ENCODE assay signal across 1 cellular context in the genomic region with DNA sequence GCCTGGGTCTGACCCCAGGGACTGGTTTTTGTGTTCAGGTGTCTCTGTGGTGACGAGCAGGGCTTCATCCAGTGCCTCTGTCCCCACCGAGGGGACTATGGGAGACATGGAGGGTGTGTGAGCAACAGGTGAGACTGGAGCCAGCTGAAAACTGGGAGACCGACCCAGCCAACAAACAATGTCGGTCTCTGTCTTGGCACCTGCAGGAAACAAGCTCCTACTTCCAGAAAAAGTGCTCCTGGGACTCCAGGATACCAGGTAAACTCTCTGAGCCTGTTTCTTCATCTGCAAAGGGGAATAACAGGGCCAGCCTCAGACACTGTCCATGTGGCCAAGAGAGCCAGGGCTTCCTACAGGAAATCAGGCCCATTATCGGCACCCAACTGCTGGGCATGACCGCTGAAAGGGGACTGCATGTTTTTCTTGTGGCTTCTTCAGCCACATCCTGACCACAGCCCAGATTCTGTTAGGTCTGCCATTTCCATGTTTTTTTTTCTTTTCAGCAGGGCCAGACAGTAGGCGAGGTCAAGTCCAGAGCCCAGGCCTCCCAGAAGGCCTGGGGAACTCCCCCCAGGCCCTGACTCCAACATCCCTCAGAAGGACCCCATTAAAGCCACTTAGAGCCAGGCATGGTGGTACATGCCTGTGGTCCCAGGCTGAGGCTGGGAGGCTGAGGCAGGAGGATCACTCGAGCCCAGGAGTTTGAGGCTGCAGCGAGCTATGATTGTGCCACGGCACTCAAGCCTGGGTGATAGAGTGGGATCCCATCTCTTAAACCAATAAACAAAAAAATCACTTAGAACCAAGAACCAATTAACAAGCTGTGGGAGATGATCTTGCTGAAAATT.
A peak's percentile ranks its signal among the peaks of the same experiment; 100 is the strongest.
TF ChIP-seq lines count a peak whose summit lies in the region.

No MANE protein-coding gene starts in this region.

TF ChIP-seq in GM12878, 131 proteins besides CTCF, POLR2A, EP300 and RAD21:
- TF ChIP-seq EGR1 (IDR thresholded peaks at IDR 0.05; ENCODE audit: borderline replicate concordance in 1 of 2, low read depth in 2 of 2, low read length in 2 of 2) = no peak
- TF ChIP-seq POLR2AphosphoS5 (IDR thresholded peaks at IDR 0.05; ENCODE audit: low read length) = peak; percentile 7; the same call in 1 of the 2 replicates
- peak; percentile 45; the same call in 1 of the 2 replicates for TF ChIP-seq ZNF384 (IDR thresholded peaks at IDR 0.05; ENCODE audit: borderline replicate concordance, low read depth, low read length)
- peak; percentile 93 for TF ChIP-seq RUNX3 (IDR thresholded peaks at IDR 0.05; ENCODE audit: low read length)
- TF ChIP-seq LARP7 (IDR thresholded peaks at IDR 0.05) = 0 out of 2 replicates have a peak, but pooled peaks have one; percentile 21
- peak; percentile 26; the same call in 1 of the 2 replicates for TF ChIP-seq NR2F1 (conservative IDR thresholded peaks at IDR 0.05)
- 0 out of 2 replicates have a peak, but pooled peaks have one; percentile 19 for TF ChIP-seq TCF7 (IDR thresholded peaks at IDR 0.05; ENCODE audit: borderline replicate concordance)
- peak; percentile 36; the same call in 1 of the 2 replicates for TF ChIP-seq IKZF1 (conservative IDR thresholded peaks at IDR 0.05)
- TF ChIP-seq RELA (IDR thresholded peaks at IDR 0.05; ENCODE audit: borderline replicate concordance, partially characterized antibody) = peak; percentile 4
- no peak for TF ChIP-seq PAX5 (IDR thresholded peaks at IDR 0.05; ENCODE audit: borderline replicate concordance, low read depth, low read length)
- no peak for TF ChIP-seq SP1 (IDR thresholded peaks at IDR 0.05; ENCODE audit: low read depth, low read length)
- TF ChIP-seq POU2F2 (IDR thresholded peaks at IDR 0.05; ENCODE audit: borderline replicate concordance, low read depth, low read length) = peak; percentile 1; the same call in 1 of the 3 replicates
- no peak for TF ChIP-seq ETV6 (conservative IDR thresholded peaks at IDR 0.05 in 1 of 2, IDR thresholded peaks at IDR 0.05 in 1 of 2; ENCODE audit: borderline replicate concordance in 1 of 2, low read depth in 1 of 2)
- TF ChIP-seq, protein P1, sequence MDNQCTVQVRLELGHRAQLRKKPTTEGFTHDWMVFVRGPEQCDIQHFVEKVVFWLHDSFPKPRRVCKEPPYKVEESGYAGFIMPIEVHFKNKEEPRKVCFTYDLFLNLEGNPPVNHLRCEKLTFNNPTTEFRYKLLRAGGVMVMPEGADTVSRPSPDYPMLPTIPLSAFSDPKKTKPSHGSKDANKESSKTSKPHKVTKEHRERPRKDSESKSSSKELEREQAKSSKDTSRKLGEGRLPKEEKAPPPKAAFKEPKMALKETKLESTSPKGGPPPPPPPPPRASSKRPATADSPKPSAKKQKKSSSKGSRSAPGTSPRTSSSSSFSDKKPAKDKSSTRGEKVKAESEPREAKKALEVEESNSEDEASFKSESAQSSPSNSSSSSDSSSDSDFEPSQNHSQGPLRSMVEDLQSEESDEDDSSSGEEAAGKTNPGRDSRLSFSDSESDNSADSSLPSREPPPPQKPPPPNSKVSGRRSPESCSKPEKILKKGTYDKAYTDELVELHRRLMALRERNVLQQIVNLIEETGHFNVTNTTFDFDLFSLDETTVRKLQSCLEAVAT (IDR thresholded peaks at IDR 0.05) = peak; percentile 56; the same call in 1 of the 2 replicates
- no peak for TF ChIP-seq BMI1 (IDR thresholded peaks at IDR 0.05; ENCODE audit: borderline replicate concordance)
- peak in 1 of 2 experiments; percentile 37; a peak in 1 of 4 replicates for TF ChIP-seq BHLHE40 (IDR thresholded peaks at IDR 0.05; ENCODE audit: borderline replicate concordance in 1 of 2, low read depth in 2 of 2, low read length in 1 of 2)
- TF ChIP-seq TAF1 (IDR thresholded peaks at IDR 0.05; ENCODE audit: borderline replicate concordance, low read depth, low read length) = peak; percentile 39; the same call in 1 of the 2 replicates
- TF ChIP-seq CHD1 (IDR thresholded peaks at IDR 0.05; ENCODE audit: low read depth, low read length) = no peak
- 0 out of 2 replicates have a peak, but pooled peaks have one; percentile 28 for TF ChIP-seq EED (IDR thresholded peaks at IDR 0.05; ENCODE audit: low read depth)
- TF ChIP-seq IKZF2 (IDR thresholded peaks at IDR 0.05) = peak; percentile 11 to 50
- TF ChIP-seq BCL11A (IDR thresholded peaks at IDR 0.05; ENCODE audit: low read depth, low read length) = 0 out of 2 replicates have a peak, but pooled peaks have one; percentile 19
- TF ChIP-seq, protein P2, sequence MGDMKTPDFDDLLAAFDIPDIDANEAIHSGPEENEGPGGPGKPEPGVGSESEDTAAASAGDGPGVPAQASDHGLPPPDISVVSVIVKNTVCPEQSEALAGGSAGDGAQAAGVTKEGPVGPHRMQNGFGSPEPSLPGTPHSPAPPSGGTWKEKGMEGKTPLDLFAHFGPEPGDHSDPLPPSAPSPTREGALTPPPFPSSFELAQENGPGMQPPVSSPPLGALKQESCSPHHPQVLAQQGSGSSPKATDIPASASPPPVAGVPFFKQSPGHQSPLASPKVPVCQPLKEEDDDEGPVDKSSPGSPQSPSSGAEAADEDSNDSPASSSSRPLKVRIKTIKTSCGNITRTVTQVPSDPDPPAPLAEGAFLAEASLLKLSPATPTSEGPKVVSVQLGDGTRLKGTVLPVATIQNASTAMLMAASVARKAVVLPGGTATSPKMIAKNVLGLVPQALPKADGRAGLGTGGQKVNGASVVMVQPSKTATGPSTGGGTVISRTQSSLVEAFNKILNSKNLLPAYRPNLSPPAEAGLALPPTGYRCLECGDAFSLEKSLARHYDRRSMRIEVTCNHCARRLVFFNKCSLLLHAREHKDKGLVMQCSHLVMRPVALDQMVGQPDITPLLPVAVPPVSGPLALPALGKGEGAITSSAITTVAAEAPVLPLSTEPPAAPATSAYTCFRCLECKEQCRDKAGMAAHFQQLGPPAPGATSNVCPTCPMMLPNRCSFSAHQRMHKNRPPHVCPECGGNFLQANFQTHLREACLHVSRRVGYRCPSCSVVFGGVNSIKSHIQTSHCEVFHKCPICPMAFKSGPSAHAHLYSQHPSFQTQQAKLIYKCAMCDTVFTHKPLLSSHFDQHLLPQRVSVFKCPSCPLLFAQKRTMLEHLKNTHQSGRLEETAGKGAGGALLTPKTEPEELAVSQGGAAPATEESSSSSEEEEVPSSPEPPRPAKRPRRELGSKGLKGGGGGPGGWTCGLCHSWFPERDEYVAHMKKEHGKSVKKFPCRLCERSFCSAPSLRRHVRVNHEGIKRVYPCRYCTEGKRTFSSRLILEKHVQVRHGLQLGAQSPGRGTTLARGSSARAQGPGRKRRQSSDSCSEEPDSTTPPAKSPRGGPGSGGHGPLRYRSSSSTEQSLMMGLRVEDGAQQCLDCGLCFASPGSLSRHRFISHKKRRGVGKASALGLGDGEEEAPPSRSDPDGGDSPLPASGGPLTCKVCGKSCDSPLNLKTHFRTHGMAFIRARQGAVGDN (IDR thresholded peaks at IDR 0.05) = peak; percentile 31; the same call in 1 of the 2 replicates
